1 cellular context compared by ENCODE assay signal in genomic region chr4:76779740-76780459, GRCh38.
A peak's percentile ranks its signal among the peaks of the same experiment; 100 is the strongest.
TF ChIP-seq lines count a peak whose summit lies in the region.

No MANE protein-coding gene starts in this region.

TF ChIP-seq in HCT116, 20 proteins besides CTCF, POLR2A, EP300 and RAD21:
- TF ChIP-seq SIN3A (IDR thresholded peaks at IDR 0.05; ENCODE audit: low read depth) (no peak), JUND (IDR thresholded peaks at IDR 0.05) (no peak), SP1 (IDR thresholded peaks at IDR 0.05; ENCODE audit: low read depth) (no peak), REST (IDR thresholded peaks at IDR 0.05; ENCODE audit: low read depth) (no peak), CEBPB (IDR thresholded peaks at IDR 0.05; ENCODE audit: low read depth) (peak; percentile 16; the same call in 1 of the 2 replicates), MAX (IDR thresholded peaks at IDR 0.05) (0 out of 2 replicates have a peak, but pooled peaks have one; percentile 17)
